16 cellular contexts compared by ENCODE assay signal in the genomic region with DNA sequence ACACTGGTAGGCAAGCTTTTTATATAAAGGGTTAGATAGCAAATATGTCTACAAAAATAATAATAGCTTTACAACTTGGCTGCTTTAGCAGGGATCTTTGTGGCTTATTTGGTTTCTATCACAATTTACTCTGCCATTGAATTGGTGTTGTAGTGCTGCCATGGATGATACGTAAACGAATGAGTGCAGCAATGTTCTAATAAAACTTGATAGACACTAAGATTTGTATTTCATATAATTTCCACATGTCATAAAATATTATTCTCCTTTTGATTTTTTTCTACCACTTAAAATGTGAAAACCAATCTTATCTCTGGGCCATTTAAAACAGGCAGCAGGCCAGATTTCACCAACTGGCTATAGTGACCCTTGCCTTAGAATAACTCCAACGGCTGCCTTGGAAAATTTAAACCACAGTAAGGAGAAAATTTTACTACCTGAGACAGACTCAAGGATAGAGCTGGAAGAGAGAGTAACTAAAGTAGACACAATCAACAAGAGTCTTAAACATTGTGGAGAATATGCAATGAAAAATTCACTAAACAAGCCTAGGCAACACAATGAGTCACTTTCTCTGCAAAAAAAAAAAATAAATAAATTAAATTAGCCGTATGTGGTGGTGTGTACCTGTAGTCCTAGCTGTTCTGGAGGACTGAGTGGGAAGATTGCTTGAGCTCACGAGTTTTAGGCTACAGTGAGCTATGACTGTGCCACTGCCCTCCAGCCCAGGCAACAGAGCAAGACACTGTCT.
"Had no signal": no experiment of that assay in that cellular context is flagged by ENCODE, and none has a peak within 500 bp of the region (broad histone marks: within the 10 kb centered on the region; RNA-seq: fewer than 3 reads in every experiment).

No MANE protein-coding gene starts in this region.

- ATAC-seq: naive thymus-derived CD8-positive, alpha-beta T cell had no signal

- H3K27ac ChIP-seq: heart left ventricle, left ventricle myocardium inferior, neutrophil, sigmoid colon, skin epidermis, uterus had no signal

- H3K4me1 ChIP-seq: uterus had no signal

- H3K4me3 ChIP-seq: heart left ventricle, left ventricle myocardium inferior, lung, sigmoid colon, skin epidermis, uterus had no signal

- DNase-seq: cerebellar nuclear complex; dermis blood vessel endothelial cell; heart left ventricle; hippocampal formation; islet precursor cell; left ventricle myocardium inferior; mesendoderm; naive thymus-derived CD8-positive, alpha-beta T cell; posterior cingulate gyrus; sigmoid colon; stimulated activated CD4-positive, alpha-beta T cell treated with anti-CD3 and anti-CD28 coated beads, Interleukin-12 subunit alpha, Interleukin-12 subunit beta, amount 100 ng/mL, for 4 hours; stimulated activated naive CD4-positive, alpha-beta T cell treated with Interleukin-2 at 50 U/mL for 16 hours; uterus had no signal

- H3K27me3 ChIP-seq: heart left ventricle, neutrophil, sigmoid colon, uterus had no signal

- H3K36me3 ChIP-seq: uterus had no signal

- H3K9me3 ChIP-seq: heart left ventricle, left ventricle myocardium inferior, neutrophil, sigmoid colon, uterus had no signal
